Comparison of ENCODE assay signal across 1 cellular context in the genomic region with DNA sequence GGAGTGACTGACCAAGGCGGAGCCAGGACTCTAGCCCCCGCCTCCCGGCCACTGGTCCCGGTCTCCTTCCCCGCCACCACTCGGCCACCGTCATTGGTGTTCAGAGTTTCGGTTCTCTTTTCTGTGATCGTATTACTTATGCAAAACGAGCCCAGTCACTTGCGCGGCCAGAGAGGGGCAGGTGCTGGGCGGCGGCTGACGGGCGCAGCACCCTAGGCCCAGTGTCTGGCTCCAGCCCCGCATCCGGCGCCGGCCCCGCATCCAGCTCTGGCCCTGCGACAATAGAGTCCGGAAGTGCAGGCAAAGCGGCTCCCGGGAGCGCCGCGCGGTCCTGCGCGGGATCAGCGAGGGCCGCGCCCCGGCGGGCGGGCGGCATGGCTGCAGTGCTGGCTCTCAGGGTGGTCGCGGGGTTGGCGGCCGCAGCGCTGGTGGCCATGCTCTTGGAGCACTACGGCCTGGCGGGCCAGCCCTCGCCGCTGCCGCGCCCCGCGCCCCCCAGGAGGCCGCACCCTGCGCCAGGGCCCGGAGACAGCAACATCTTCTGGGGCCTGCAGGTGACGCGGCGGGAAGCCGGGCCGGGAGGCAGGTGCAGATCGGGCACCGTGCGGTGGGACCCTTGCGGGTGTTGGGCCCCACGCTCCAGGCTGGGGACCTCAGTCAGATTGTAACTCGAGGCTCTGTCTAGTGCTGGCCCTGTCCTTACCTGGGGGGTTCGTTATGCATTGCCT.
A peak's percentile ranks its signal among the peaks of the same experiment; 100 is the strongest.
TF ChIP-seq lines count a peak whose summit lies in the region.

A gene (plus strand): TSS at position 158 of the 728 bp plus-strand sequence. CDS start 217 bp downstream, at position 375.

TF ChIP-seq in H1, 55 proteins besides CTCF, POLR2A, EP300 and RAD21 (continued from another document):
- TF ChIP-seq SIN3A (conservative IDR thresholded peaks at IDR 0.05 in 1 of 2, IDR thresholded peaks at IDR 0.05 in 1 of 2; ENCODE audit: low read depth in 1 of 2, low read length in 2 of 2): 0 out of 4 replicates have a peak, but pooled peaks of 1 of the 2 experiments have one; percentile 19
- TF ChIP-seq HDAC2 (IDR thresholded peaks at IDR 0.05; ENCODE audit: borderline replicate concordance in 1 of 2, low read depth in 2 of 2, low read length in 2 of 2): no peak
- TF ChIP-seq KDM4A (IDR thresholded peaks at IDR 0.05; ENCODE audit: low read depth, low read length, severe bottlenecking): peak; percentile 93
- no peak for TF ChIP-seq POU5F1 (IDR thresholded peaks at IDR 0.05; ENCODE audit: low read depth, low read length)
- TF ChIP-seq BACH1 (IDR thresholded peaks at IDR 0.05; ENCODE audit: low read length): no peak
- peak; percentile 25; the same call in 1 of the 2 replicates for TF ChIP-seq TBP (IDR thresholded peaks at IDR 0.05; ENCODE audit: low read depth, low read length)
- peak; percentile 56 for TF ChIP-seq PHF8 (conservative IDR thresholded peaks at IDR 0.05; ENCODE audit: low read depth, low read length)
- TF ChIP-seq POLR2AphosphoS5 (IDR thresholded peaks at IDR 0.05; ENCODE audit: low read depth, low read length): 0 out of 2 replicates have a peak, but pooled peaks have one; percentile 44
- peak; percentile 72 for TF ChIP-seq EZH2 (IDR thresholded peaks at IDR 0.05; ENCODE audit: low read depth, low read length, severe bottlenecking)
- TF ChIP-seq ASH2L (IDR thresholded peaks at IDR 0.05; ENCODE audit: low read length): peak; percentile 36
